In the genomic region with DNA sequence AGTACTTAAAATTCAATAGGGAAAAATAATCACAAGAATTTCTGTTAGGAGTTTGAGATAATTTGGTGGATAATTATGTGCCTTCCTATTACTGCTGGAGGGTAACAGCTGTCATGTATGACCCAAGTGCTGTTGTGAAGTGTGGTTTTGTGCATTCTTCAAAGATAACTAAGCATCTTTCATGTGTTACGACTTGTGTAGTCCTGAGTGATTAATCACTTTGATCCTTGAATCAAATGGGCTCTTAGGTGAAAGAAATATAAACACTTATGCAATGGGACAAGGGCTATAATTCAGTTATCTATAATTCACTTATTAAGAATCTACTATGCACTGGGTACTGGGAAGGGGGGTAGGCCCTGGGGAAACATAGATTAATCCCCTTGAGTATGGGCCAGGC, we compare ENCODE assay signal across 16 cellular contexts.
A peak's percentile ranks its signal among the peaks of the same experiment; 100 is the strongest.
DNase-seq lines count a peak whose midpoint lies in the region; ATAC-seq and TF ChIP-seq lines count a peak whose summit lies in the region.
"Had no signal": no experiment of that assay in that cellular context is flagged by ENCODE, and none has a peak within 500 bp of the region (broad histone marks: within the 10 kb centered on the region; RNA-seq: fewer than 3 reads in every experiment).

No MANE protein-coding gene starts in this region.

- H3K27ac Mint-ChIP-seq in CD4-positive, alpha-beta memory T cell: no peak overlapping the region
- H3K27ac Mint-ChIP-seq: activated naive CD4-positive, alpha-beta T cell treated with anti-CD3 and anti-CD28 coated beads, Interleukin-2, amount 10 ng/mL, durations not matched to agents 7 days and 5 days had no signal

- H4K91ac ChIP-seq in mesenchymal stem cell (ENCODE audit: low read length): no peak overlapping the region

- peaks cover 17% of the 10 kb centered on the region in 2 donors for H3K27me3 Mint-ChIP-seq in CD4-positive, alpha-beta memory T cell

- CTCF ChIA-PET in CD4-positive, alpha-beta memory T cell (lab: Charles Lee; ENCODE audit: partially characterized antibody): interaction anchor here (1.3 kb wide), 1 partner anchor 31 kb away, joined by 3 read pairs; no protein-coding TSS in a partner anchor

- no peak overlapping the region for H2AK5ac ChIP-seq in mesenchymal stem cell (ENCODE audit: low read length, severe bottlenecking)

- H2BK120ac ChIP-seq in mesenchymal stem cell (ENCODE audit: low read depth, low read length): no peak overlapping the region

- H3K9me3 Mint-ChIP-seq in CD4-positive, alpha-beta memory T cell: peaks cover 0 to 3% (median 0%) of the 10 kb centered on the region in 8 donors
- H3K9me3 Mint-ChIP-seq: activated naive CD4-positive, alpha-beta T cell treated with anti-CD3 and anti-CD28 coated beads, Interleukin-2, amount 10 ng/mL, durations not matched to agents 7 days and 5 days had no signal

- H2BK12ac ChIP-seq in mesenchymal stem cell (ENCODE audit: low read length in 2 of 2): no peak overlapping the region

- no peak overlapping the region for H2BK5ac ChIP-seq in mesenchymal stem cell (ENCODE audit: low read depth, low read length, poor library complexity, severe bottlenecking)

- H3K23ac ChIP-seq in mesenchymal stem cell (ENCODE audit: low read length in 2 of 2): no peak overlapping the region

- H3K4me3 Mint-ChIP-seq in CD4-positive, alpha-beta memory T cell: no peak overlapping the region
- H3K4me3 Mint-ChIP-seq: activated naive CD4-positive, alpha-beta T cell treated with anti-CD3 and anti-CD28 coated beads, Interleukin-2, amount 10 ng/mL, durations not matched to agents 7 days and 5 days had no signal

- no peak overlapping the region for H3K4me3 ChIP-seq in MG63
- no peak overlapping the region for H3K4me3 ChIP-seq in choroid plexus epithelial cell (ENCODE audit: low read depth, low read length)
- no peak overlapping the region for H3K4me3 ChIP-seq in mesenchymal stem cell (ENCODE audit: insufficient read depth in 1 of 2, low read depth in 1 of 2, low read length in 2 of 2)
- H3K4me3 ChIP-seq in CD4-positive, alpha-beta memory T cell (ENCODE audit: low read length in 2 of 2): no peak overlapping the region
- no peak overlapping the region for H3K4me3 ChIP-seq in H7 (ENCODE audit: insufficient read depth, low read depth, low read length)
- H3K4me3 ChIP-seq: K562, psoas muscle had no signal

- no peak overlapping the region for H2BK15ac ChIP-seq in mesenchymal stem cell (ENCODE audit: low read depth, poor library complexity, severe bottlenecking)

- H3K36me3 Mint-ChIP-seq in CD4-positive, alpha-beta memory T cell: no peaks in the 10 kb centered on the region
- H3K36me3 Mint-ChIP-seq: activated naive CD4-positive, alpha-beta T cell treated with anti-CD3 and anti-CD28 coated beads, Interleukin-2, amount 10 ng/mL, durations not matched to agents 7 days and 5 days had no signal

- H3K27ac ChIP-seq in mesenchymal stem cell (ENCODE audit: low read length, poor library complexity, severe bottlenecking): no peak overlapping the region
- H3K27ac ChIP-seq in CD4-positive, alpha-beta memory T cell (ENCODE audit: low read depth, low read length): no peak overlapping the region
- H3K27ac ChIP-seq: C4-2B, psoas muscle had no signal

- intact Hi-C loops in CD4-positive, alpha-beta memory T cell (cut with micrococcal nuclease): no loop called here

- POLR2A ChIA-PET in CD4-positive, alpha-beta memory T cell (lab: Charles Lee; ENCODE audit: partially characterized antibody): no interaction called here

- H2AFZ ChIP-seq in mesenchymal stem cell (ENCODE audit: low read depth, low read length): no peak overlapping the region

- no peak overlapping the region for H3K9ac ChIP-seq in mesenchymal stem cell (ENCODE audit: low read length)

- H3K79me1 ChIP-seq in mesenchymal stem cell (replicated peaks; ENCODE audit: low read length, poor library complexity, severe bottlenecking): no peaks in the 10 kb centered on the region

- no peaks in the 10 kb centered on the region for H3K4me1 Mint-ChIP-seq in CD4-positive, alpha-beta memory T cell
- H3K4me1 Mint-ChIP-seq: activated naive CD4-positive, alpha-beta T cell treated with anti-CD3 and anti-CD28 coated beads, Interleukin-2, amount 10 ng/mL, durations not matched to agents 7 days and 5 days had no signal

- H4K8ac ChIP-seq in mesenchymal stem cell (ENCODE audit: low read length): no peak overlapping the region

- H3K14ac ChIP-seq in mesenchymal stem cell (ENCODE audit: low read length in 2 of 2): no peak overlapping the region

- no peaks in the 10 kb centered on the region for H3K36me3 ChIP-seq in MG63
- no peaks in the 10 kb centered on the region for H3K36me3 ChIP-seq in mesenchymal stem cell (ENCODE audit: control insufficient read depth in 1 of 2, insufficient read depth in 2 of 2, low read depth in 1 of 2, low read length in 2 of 2)
- H3K36me3 ChIP-seq in CD4-positive, alpha-beta memory T cell (ENCODE audit: insufficient read depth, low read length): no peaks in the 10 kb centered on the region
- no peaks in the 10 kb centered on the region for H3K36me3 ChIP-seq in H7 (replicated peaks; ENCODE audit: control insufficient read depth, insufficient read depth, low read length)

- DNase-seq in GM03348 (ENCODE audit: low spot score) (peak; percentile 33), MG63 (peak; percentile 23), choroid plexus epithelial cell (ENCODE audit: low read depth) (peak; percentile 57), mesenchymal stem cell (peak; percentile 40), SK-N-DZ (ENCODE audit: low spot score) (no peak), H7 (no peak)
- no peak for DNase-seq in CD4-positive, alpha-beta memory T cell
- DNase-seq: activated naive CD4-positive, alpha-beta T cell treated with anti-CD3 and anti-CD28 coated beads, Interleukin-2, amount 10 ng/mL, durations not matched to agents 7 days and 5 days; DMS79 treated with DMSO at 0.1 percent for 48 hours; NCI-H1436; NCI-H748 treated with DMSO at 0.1 percent for 48 hours; psoas muscle; RPMI8226 had no signal

- H3K4me1 ChIP-seq in mesenchymal stem cell (ENCODE audit: control insufficient read depth, insufficient read depth, low read depth, low read length): peaks cover 2% of the 10 kb centered on the region
- no peaks in the 10 kb centered on the region for H3K4me1 ChIP-seq in CD4-positive, alpha-beta memory T cell (ENCODE audit: insufficient read depth, low read length)
- H3K4me1 ChIP-seq: psoas muscle had no signal

- no peaks in the 10 kb centered on the region for H3K27me3 ChIP-seq in MG63
- H3K27me3 ChIP-seq in mesenchymal stem cell (ENCODE audit: control insufficient read depth in 1 of 2, insufficient read depth in 1 of 2, low read length in 2 of 2): no peaks in the 10 kb centered on the region
- H3K27me3 ChIP-seq in CD4-positive, alpha-beta memory T cell (ENCODE audit: insufficient read depth, low read length): no peaks in the 10 kb centered on the region
- H3K27me3 ChIP-seq in H7 (ENCODE audit: control insufficient read depth, insufficient read depth, low read length): no peaks in the 10 kb centered on the region

- H3K9me3 ChIP-seq in MG63 (no peaks in the 10 kb centered on the region), mesenchymal stem cell (ENCODE audit: control insufficient read depth, low read length) (peaks cover 1% of the 10 kb centered on the region)
- H3K9me3 ChIP-seq in CD4-positive, alpha-beta memory T cell (ENCODE audit: control insufficient read depth in 1 of 2, low read length in 2 of 2): no peaks in the 10 kb centered on the region
- H3K9me3 ChIP-seq: psoas muscle had no signal

- TF ChIP-seq CTCF in choroid plexus epithelial cell (conservative IDR thresholded peaks at IDR 0.05; ENCODE audit: low read depth, low read length): no peak

- no peak for ATAC-seq in HG03469 (IDR thresholded peaks at IDR 0.05; ENCODE audit: unreplicated experiment)
- ATAC-seq: K562, psoas muscle had no signal

- no CpG with 5 or more reads among the region's 1 CpG for WGBS in mesenchymal stem cell

- H3K18ac ChIP-seq in mesenchymal stem cell (ENCODE audit: low read depth in 1 of 2, low read length in 2 of 2): no peak overlapping the region

- H3K4ac ChIP-seq in mesenchymal stem cell (ENCODE audit: low read depth in 1 of 2, low read length in 2 of 2): no peak overlapping the region

- no peak overlapping the region for H3K4me2 ChIP-seq in mesenchymal stem cell (ENCODE audit: low read length, poor library complexity, severe bottlenecking)

Comparison
In these comparisons a context has a peak if more than half of its experiments do, and no peak if none do; other contexts are left out.
1. DNase-seq: peak in GM03348 (single experiment), MG63 (single experiment), choroid plexus epithelial cell (single experiment) and mesenchymal stem cell (single experiment); none in CD4-positive, alpha-beta memory T cell (0 of 5), SK-N-DZ (single experiment) and H7 (single experiment).